In the genomic region with DNA sequence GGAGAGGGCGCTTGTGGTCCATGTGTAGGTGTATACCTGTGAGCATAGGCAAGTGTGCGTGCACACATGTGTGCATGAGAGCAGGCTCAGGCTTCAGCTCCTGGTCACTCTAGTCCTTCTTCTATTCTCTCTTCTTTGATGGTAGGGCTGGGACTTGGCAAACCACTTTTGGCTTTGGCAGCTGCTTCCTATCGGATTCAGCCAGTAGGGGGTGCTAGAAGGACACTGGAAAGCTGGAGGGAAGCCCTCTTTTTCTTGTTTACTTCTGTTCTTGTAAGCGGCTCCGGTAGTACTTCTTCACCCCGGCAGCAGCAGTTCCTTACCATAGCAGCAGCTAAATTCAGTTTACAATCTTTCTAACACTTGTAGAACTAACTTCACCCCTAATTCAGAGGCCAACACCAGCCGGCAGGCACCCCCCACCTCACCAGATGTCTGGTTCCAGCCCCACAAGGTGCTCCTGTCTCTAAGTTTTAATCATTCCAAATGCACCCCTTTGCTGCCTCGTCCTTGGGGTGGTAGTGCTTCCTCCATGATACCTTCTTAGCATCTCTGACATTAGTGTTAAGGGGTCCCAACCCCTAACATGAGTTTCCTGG, we compare ENCODE assay signal across 9 cellular contexts. TPM values are rescaled to one million over a fixed set of nuclear protein-coding genes. Genes with fewer than 3 reads are reported as not detected.
DNase-seq lines count a peak whose midpoint lies in the region; ATAC-seq and TF ChIP-seq lines count a peak whose summit lies in the region.
"Had no signal": no experiment of that assay in that cellular context is flagged by ENCODE, and none has a peak within 500 bp of the region (broad histone marks: within the 10 kb centered on the region; RNA-seq: fewer than 3 reads in every experiment).

No MANE protein-coding gene starts in this region.

- WGBS in IMR-90 (ENCODE audit: extremely low coverage in 2 of 2, insufficient read length in 1 of 2), 2 experiments: no CpG with 5 or more reads among the region's 8 CpGs
- 51 to 55% (median 53%) methylated on average over 8 of the region's 8 CpGs for WGBS in ovary, 3 donors

- H2BK15ac ChIP-seq in IMR-90 (ENCODE audit: low read depth, low read length): no peak overlapping the region

- no peaks in the 10 kb centered on the region for H3K27me3 Mint-ChIP-seq in activated naive CD8-positive, alpha-beta T cell treated with anti-CD3 and anti-CD28 coated beads for 36 hours

- H3K9me1 ChIP-seq in IMR-90 (ENCODE audit: insufficient read depth, low read length): no peaks in the 10 kb centered on the region

- H4K91ac ChIP-seq in IMR-90 (ENCODE audit: insufficient read depth, low read depth, low read length): no peak overlapping the region

- BruUV-seq in IMR-90 (replicated peaks; lab: Mats Ljungman, UMichigan): no TSS peak

- TF ChIP-seq POLR2A in IMR-90 (IDR thresholded peaks at IDR 0.05; ENCODE audit: low read depth, low read length) (no peak), ovary (IDR thresholded peaks at IDR 0.05) (no peak)

- DNase-seq in DMS 273 (lab: John Stamatoyannopoulos, UW; ENCODE audit: unreplicated experiment) (peak; percentile 88), IMR-90 (peak; percentile 37), SJCRH30 (peak; percentile 86 to 94), islet precursor cell (peak; percentile 89), ovary (no peak)
- peak; percentile 62 for DNase-seq in activated naive CD8-positive, alpha-beta T cell treated with anti-CD3 and anti-CD28 coated beads for 36 hours
- peak; percentile 25 for DNase-seq in stimulated activated CD8-positive, alpha-beta memory T cell treated with anti-CD3 and anti-CD28 coated beads, Interleukin-15, amount 100 ng/mL, for 24 hours (ENCODE audit: low read depth)

- H3K36me3 ChIP-seq in IMR-90 (ENCODE audit: control insufficient read depth, insufficient read depth, low read length): no peaks in the 10 kb centered on the region
- H3K36me3 ChIP-seq in SJCRH30: no peaks in the 10 kb centered on the region
- no peaks in the 10 kb centered on the region for H3K36me3 ChIP-seq in ovary

- H3K9me3 ChIP-seq in IMR-90 (ENCODE audit: control insufficient read depth, insufficient read depth, low read length) (peaks cover 8% of the 10 kb centered on the region; the same call in 1 of the 2 replicates), SJCRH30 (replicated peaks) (no peaks in the 10 kb centered on the region), ovary (no peaks in the 10 kb centered on the region)

- H3K9ac ChIP-seq in IMR-90 (ENCODE audit: low read depth, low read length): no peak overlapping the region

- POLR2A ChIA-PET in IMR-90 (lab: Charles Lee; ENCODE audit: unreplicated experiment): no interaction called here

- H2AFZ ChIP-seq in IMR-90 (replicated peaks; ENCODE audit: low read length, poor library complexity): no peak overlapping the region

- peak; percentile 48 for TF ChIP-seq CTCF in IMR-90 (conservative IDR thresholded peaks at IDR 0.05; ENCODE audit: low read depth, low read length)
- no peak for TF ChIP-seq CTCF in ovary (IDR thresholded peaks at IDR 0.05)

- no peak overlapping the region for H3K56ac ChIP-seq in IMR-90 (ENCODE audit: extremely low read depth, insufficient read depth, low read length)

- dilution Hi-C loops in IMR-90 (cut with HindIII; ENCODE audit: low sequenced_read_pairs, unreplicated experiment): no loop called here

- peaks cover 4% of the 10 kb centered on the region; the same call in 1 of the 2 replicates for H3K27me3 ChIP-seq in IMR-90 (ENCODE audit: control insufficient read depth, insufficient read depth, low read length)
- no peaks in the 10 kb centered on the region for H3K27me3 ChIP-seq in SJCRH30
- no peaks in the 10 kb centered on the region for H3K27me3 ChIP-seq in ovary

- H3K36me3 Mint-ChIP-seq in activated naive CD8-positive, alpha-beta T cell treated with anti-CD3 and anti-CD28 coated beads for 36 hours: no peaks in the 10 kb centered on the region

- H2AK9ac ChIP-seq in IMR-90 (replicated peaks; ENCODE audit: low read depth, low read length, poor library complexity): no peak overlapping the region

- H3K23ac ChIP-seq in IMR-90 (ENCODE audit: low read depth, low read length): no peak overlapping the region

- H2BK20ac ChIP-seq in IMR-90 (ENCODE audit: low read depth, low read length): no peak overlapping the region

- H3K18ac ChIP-seq in IMR-90 (ENCODE audit: low read depth, low read length): no peak overlapping the region

- TF ChIP-seq RAD21 in IMR-90 (IDR thresholded peaks at IDR 0.05; ENCODE audit: low read length): peak; percentile 67

- no peak overlapping the region for H3K4me2 ChIP-seq in IMR-90 (ENCODE audit: low read depth, low read length)

- intact Hi-C loops in IMR-90 (cut with micrococcal nuclease) (loop anchor here (2.0 to 5.0 kb wide), 3 partner anchors 165 to 776 kb away; no protein-coding TSS in a partner anchor), ovary (cut with DNase I) (loop anchor here in 3 of 4 donors (5.0 to 10.0 kb wide), 3 partner anchors 173 to 396 kb away; partner anchors contain the start of gene PPP2R5A (in 2 of the 3))

- H2BK5ac ChIP-seq in IMR-90 (ENCODE audit: low read depth, low read length, poor library complexity, severe bottlenecking): no peak overlapping the region

- no peak overlapping the region for H3K4me3 Mint-ChIP-seq in activated naive CD8-positive, alpha-beta T cell treated with anti-CD3 and anti-CD28 coated beads for 36 hours
- H3K4me3 Mint-ChIP-seq: T-helper 1 cell treated with Interleukin-12 subunit alpha and Interleukin-12 subunit beta and Interleukin-4 antibody, amounts not matched to agents 30 μg/mL and 1 μg/mL, for 36 hours had no signal

- H3K9me3 Mint-ChIP-seq in activated naive CD8-positive, alpha-beta T cell treated with anti-CD3 and anti-CD28 coated beads for 36 hours: no peaks in the 10 kb centered on the region
- H3K9me3 Mint-ChIP-seq: T-helper 1 cell treated with Interleukin-12 subunit alpha and Interleukin-12 subunit beta and Interleukin-4 antibody, amounts not matched to agents 30 μg/mL and 1 μg/mL, for 36 hours had no signal

- no peak overlapping the region for H3K4ac ChIP-seq in IMR-90 (ENCODE audit: low read depth, low read length)

- CTCF ChIA-PET in IMR-90 (lab: Yijun Ruan, JAX): interaction anchor here (2.0 to 3.3 kb wide), 2 partner anchors 12 to 386 kb away, joined by 6 to 45 read pairs; no protein-coding TSS in a partner anchor

- no peak overlapping the region for H4K5ac ChIP-seq in IMR-90 (ENCODE audit: low read depth, low read length)

- H3K27ac Mint-ChIP-seq in activated naive CD8-positive, alpha-beta T cell treated with anti-CD3 and anti-CD28 coated beads for 36 hours: no peak overlapping the region
- H3K27ac Mint-ChIP-seq: T-helper 1 cell treated with Interleukin-12 subunit alpha and Interleukin-12 subunit beta and Interleukin-4 antibody, amounts not matched to agents 30 μg/mL and 1 μg/mL, for 36 hours had no signal

- H3K79me1 ChIP-seq in IMR-90 (ENCODE audit: low read depth in 1 of 2, low read length in 2 of 2): no peaks in the 10 kb centered on the region

- no peaks in the 10 kb centered on the region for H4K20me1 ChIP-seq in IMR-90 (ENCODE audit: insufficient read depth, low read length)

- in situ Hi-C loops in IMR-90 (cut with MboI; ENCODE audit: low sequenced_read_pairs): loop anchor here (5.0 to 10.0 kb wide), 3 partner anchors 163 to 773 kb away; no protein-coding TSS in a partner anchor

- H2AK5ac ChIP-seq in IMR-90 (ENCODE audit: low read depth, low read length): no peak overlapping the region

- H3K4me1 ChIP-seq in IMR-90 (ENCODE audit: control insufficient read depth, insufficient read depth, low read length): no peaks in the 10 kb centered on the region
- H3K4me1 ChIP-seq in SJCRH30: peaks cover 6% of the 10 kb centered on the region
- H3K4me1 ChIP-seq in ovary (ENCODE audit: insufficient read depth): peaks cover 4% of the 10 kb centered on the region

- no peak for ATAC-seq in IMR-90 (ENCODE audit: low read depth)
- ATAC-seq in GM21447 (IDR thresholded peaks at IDR 0.05; ENCODE audit: unreplicated experiment): no peak

- no peak for TF ChIP-seq EP300 in ovary (IDR thresholded peaks at IDR 0.05)

- H3K27ac ChIP-seq in IMR-90 (ENCODE audit: insufficient read depth, low read length) (no peak overlapping the region), SJCRH30 (no peak overlapping the region), ovary (no peak overlapping the region)

- H3K14ac ChIP-seq in IMR-90 (replicated peaks; ENCODE audit: low read depth, low read length): no peak overlapping the region

- H4K8ac ChIP-seq in IMR-90 (ENCODE audit: low read depth in 2 of 2, low read length in 2 of 2): no peak overlapping the region

- H2BK120ac ChIP-seq in IMR-90 (ENCODE audit: low read depth, low read length): no peak overlapping the region

- H3K4me1 Mint-ChIP-seq in activated naive CD8-positive, alpha-beta T cell treated with anti-CD3 and anti-CD28 coated beads for 36 hours: peaks cover 4% of the 10 kb centered on the region

- no peak overlapping the region for H3K4me3 ChIP-seq in IMR-90 (ENCODE audit: insufficient read depth, low read depth, low read length)
- H3K4me3 ChIP-seq in SJCRH30: no peak overlapping the region
- no peak overlapping the region for H3K4me3 ChIP-seq in ovary

TF ChIP-seq in IMR-90, 13 proteins besides CTCF, POLR2A, EP300 and RAD21 (continues in another document):
- TF ChIP-seq SMC3 (IDR thresholded peaks at IDR 0.05; ENCODE audit: low read depth, low read length): peak; percentile 45
- no peak for TF ChIP-seq MAFK (IDR thresholded peaks at IDR 0.05; ENCODE audit: low read depth, low read length)

RNA-seq across cellular contexts. Expression of gene NENF, which starts 25.1 kb away (rescaled TPM):
- total RNA-seq in IMR-90 (2012; rRNA removed) (15.0 and 16.0 TPM in 2 replicates), ovary (100 to 1,000 TPM in 5 of 7 donors, 10 to 100 TPM in 2; 84.7 to 192 (median 102) TPM)
- polyA plus RNA-seq in IMR-90 (2012; rRNA removed) (40.4 and 50.6 TPM in 2 replicates), ovary (100 to 1,000 TPM in 1 of 2 donors, 10 to 100 TPM in 1; 95.7 to 130 TPM)
- polyA plus RNA-seq in IMR-90 (2012; cell fraction: cytosol; rRNA removed): 42.0 and 55.1 TPM in 2 replicates
- 11.2 and 13.0 TPM in 2 replicates for polyA plus RNA-seq in IMR-90 (2012; cell fraction: nucleus; rRNA removed; ENCODE audit: low replicate concordance)
- total RNA-seq in SJCRH30 (2014; rRNA removed; shearing (Covaris generic)): 65.7 and 74.0 TPM in 2 replicates
- 10 to 100 TPM; 36.4 to 38.7 TPM for total RNA-seq in activated naive CD8-positive, alpha-beta T cell treated with anti-CD3 and anti-CD28 coated beads for 36 hours

RNA-seq across cellular contexts. Expression of gene PACC1, which starts 43.2 kb away (rescaled TPM):
- total RNA-seq in IMR-90 (2012; rRNA removed) (8.6 and 10.6 TPM in 2 replicates), ovary (1 to 10 TPM; 2.3 to 4.2 (median 2.9) TPM)
- polyA plus RNA-seq in IMR-90 (2012; rRNA removed) (12.0 and 13.4 TPM in 2 replicates), ovary (1 to 10 TPM; 1.9 to 9.5 TPM)
- polyA plus RNA-seq in IMR-90 (2012; cell fraction: cytosol; rRNA removed): 5.5 and 7.8 TPM in 2 replicates
- 5.6 and 7.5 TPM in 2 replicates for polyA plus RNA-seq in IMR-90 (2012; cell fraction: nucleus; rRNA removed; ENCODE audit: low replicate concordance)
- 21.1 and 22.3 TPM in 2 replicates for total RNA-seq in SJCRH30 (2014; rRNA removed; shearing (Covaris generic))
- 10 to 100 TPM; 12.7 to 13.9 TPM for total RNA-seq in activated naive CD8-positive, alpha-beta T cell treated with anti-CD3 and anti-CD28 coated beads for 36 hours

Comparison
In these comparisons a context has a peak if more than half of its experiments do, and no peak if none do; other contexts are left out.
1. DNase-seq: peak in DMS 273 (single experiment), IMR-90 (single experiment), SJCRH30 (2 of 2), activated naive CD8-positive, alpha-beta T cell treated with anti-CD3 and anti-CD28 coated beads for 36 hours (single experiment), islet precursor cell (single experiment) and stimulated activated CD8-positive, alpha-beta memory T cell treated with anti-CD3 and anti-CD28 coated beads, Interleukin-15, amount 100 ng/mL, for 24 hours (single experiment); none in ovary (0 of 5).